In genomic region chr9:130020618-130021017, GRCh38 we compare ENCODE assay signal across 16 cellular contexts. TPM values are rescaled to one million over a fixed set of nuclear protein-coding genes. Genes with fewer than 3 reads are reported as not detected.
DNase-seq lines count a peak whose midpoint lies in the region; ATAC-seq and TF ChIP-seq lines count a peak whose summit lies in the region.
"Had no signal": no experiment of that assay in that cellular context is flagged by ENCODE, and none has a peak within 500 bp of the region (broad histone marks: within the 10 kb centered on the region; RNA-seq: fewer than 3 reads in every experiment).

No MANE protein-coding gene starts in this region.

- H3K4me3 ChIP-seq in gastroesophageal sphincter = no peak overlapping the region
- H3K4me3 ChIP-seq in stomach smooth muscle (ENCODE audit: low read length in 2 of 2) = no peak overlapping the region
- H3K4me3 ChIP-seq: HAP-1 had no signal

- POLR2A ChIA-PET in activated CD8-positive, alpha-beta T cell treated with anti-CD3 and anti-CD28 coated beads for 36 hours (lab: Charles Lee) = interaction anchor here (1.1 to 2.1 kb wide), 5 partner anchors 12 to 134 kb away, joined by 3 to 6 read pairs (median 4); no protein-coding TSS in a partner anchor

- H3K36me3 ChIP-seq in gastroesophageal sphincter (no peaks in the 10 kb centered on the region), stomach smooth muscle (ENCODE audit: control insufficient read depth in 2 of 2, insufficient read depth in 2 of 2, low read length in 2 of 2) (no peaks in the 10 kb centered on the region)
- H3K36me3 ChIP-seq: HAP-1 had no signal

- H3K4me1 Mint-ChIP-seq in T-helper 1 cell treated with Interleukin-12 subunit alpha and Interleukin-12 subunit beta and Interleukin-4 antibody, amounts not matched to agents 30 μg/mL and 1 μg/mL, for 36 hours (ENCODE audit: low read depth) = peaks cover 44% of the 10 kb centered on the region
- H3K4me1 Mint-ChIP-seq in activated CD8-positive, alpha-beta T cell treated with anti-CD3 and anti-CD28 coated beads for 36 hours (ENCODE audit: low read depth) = peaks cover 85% of the 10 kb centered on the region

- WGBS in gastroesophageal sphincter (ENCODE audit: low coverage in 1 of 2), 2 donors = 13 to 30% methylated on average over 7 of the region's 7 CpGs

- intact Hi-C loops in activated CD8-positive, alpha-beta T cell treated with anti-CD3 and anti-CD28 coated beads for 36 hours (cut with micrococcal nuclease) = no loop called here

- no peak for TF ChIP-seq CTCF in activated CD8-positive, alpha-beta T cell treated with anti-CD3 and anti-CD28 coated beads for 36 hours (IDR thresholded peaks at IDR 0.05)
- TF ChIP-seq CTCF in gastroesophageal sphincter (IDR thresholded peaks at IDR 0.05) = no peak

- H3K27ac Mint-ChIP-seq in T-helper 1 cell treated with Interleukin-12 subunit alpha and Interleukin-12 subunit beta and Interleukin-4 antibody, amounts not matched to agents 30 μg/mL and 1 μg/mL, for 36 hours = peak overlapping the region; percentile 52
- peak overlapping the region; percentile 99 for H3K27ac Mint-ChIP-seq in activated CD8-positive, alpha-beta T cell treated with anti-CD3 and anti-CD28 coated beads for 36 hours

- peaks cover 25% of the 10 kb centered on the region for H3K36me3 Mint-ChIP-seq in T-helper 1 cell treated with Interleukin-12 subunit alpha and Interleukin-12 subunit beta and Interleukin-4 antibody, amounts not matched to agents 30 μg/mL and 1 μg/mL, for 36 hours (ENCODE audit: low read depth)
- peaks cover 74% of the 10 kb centered on the region for H3K36me3 Mint-ChIP-seq in activated CD8-positive, alpha-beta T cell treated with anti-CD3 and anti-CD28 coated beads for 36 hours (ENCODE audit: low read depth)

- H3K27me3 Mint-ChIP-seq in T-helper 1 cell treated with Interleukin-12 subunit alpha and Interleukin-12 subunit beta and Interleukin-4 antibody, amounts not matched to agents 30 μg/mL and 1 μg/mL, for 36 hours (ENCODE audit: low read depth) = no peaks in the 10 kb centered on the region
- no peaks in the 10 kb centered on the region for H3K27me3 Mint-ChIP-seq in activated CD8-positive, alpha-beta T cell treated with anti-CD3 and anti-CD28 coated beads for 36 hours

- peaks cover 10% of the 10 kb centered on the region for H3K9me3 Mint-ChIP-seq in T-helper 1 cell treated with Interleukin-12 subunit alpha and Interleukin-12 subunit beta and Interleukin-4 antibody, amounts not matched to agents 30 μg/mL and 1 μg/mL, for 36 hours
- peaks cover 8% of the 10 kb centered on the region for H3K9me3 Mint-ChIP-seq in activated CD8-positive, alpha-beta T cell treated with anti-CD3 and anti-CD28 coated beads for 36 hours

- TF ChIP-seq POLR2A in gastroesophageal sphincter (IDR thresholded peaks at IDR 0.05) = no peak

- no peak overlapping the region for H3K9ac ChIP-seq in stomach smooth muscle (ENCODE audit: low read length in 2 of 2)

- peak overlapping the region; percentile 75 to 99 (median 97) for H3K27ac ChIP-seq in gastroesophageal sphincter
- peak overlapping the region; percentile 42 for H3K27ac ChIP-seq in stomach smooth muscle (ENCODE audit: low read length)
- H3K27ac ChIP-seq: 22Rv1 had no signal

- no peak for ATAC-seq in activated CD8-positive, alpha-beta T cell treated with anti-CD3 and anti-CD28 coated beads for 36 hours
- ATAC-seq in gastroesophageal sphincter = no peak
- no peak for ATAC-seq in HG02610 (IDR thresholded peaks at IDR 0.05; ENCODE audit: unreplicated experiment)
- ATAC-seq in GM19395 (IDR thresholded peaks at IDR 0.05; ENCODE audit: unreplicated experiment) = no peak

- H3K4me1 ChIP-seq in gastroesophageal sphincter (peaks cover 17 to 95% (median 20%) of the 10 kb centered on the region in 3 donors), stomach smooth muscle (ENCODE audit: control insufficient read depth, insufficient read depth, low read length) (peaks cover 23% of the 10 kb centered on the region)

- no peaks in the 10 kb centered on the region for H3K9me3 ChIP-seq in gastroesophageal sphincter
- no peaks in the 10 kb centered on the region for H3K9me3 ChIP-seq in stomach smooth muscle (ENCODE audit: control insufficient read depth in 2 of 2, low read length in 2 of 2)
- H3K9me3 ChIP-seq: HAP-1 had no signal

- DNase-seq in T-helper 1 cell = no peak
- no peak for DNase-seq in activated CD8-positive, alpha-beta T cell treated with anti-CD3 and anti-CD28 coated beads for 36 hours
- DNase-seq in central memory CD4-positive, alpha-beta T cell = no peak
- DNase-seq: cerebellar nuclear complex; KBM-7; NCI-H187; NK-92 treated with Interleukin-12 subunit alpha and Interleukin-12 subunit beta, amount 100 ng/mL, for 24 hours; occipital lobe; stimulated activated CD4-positive, alpha-beta T cell treated with anti-CD3 and anti-CD28 coated beads, Interleukin-15, amount 100 ng/mL, for 24 hours had no signal

- CTCF ChIA-PET in activated CD8-positive, alpha-beta T cell treated with anti-CD3 and anti-CD28 coated beads for 36 hours (lab: Charles Lee) = interaction anchor here (1.5 kb wide), 1 partner anchor 8 kb away, joined by 4 read pairs; no protein-coding TSS in a partner anchor

- TF ChIP-seq EP300 in gastroesophageal sphincter (IDR thresholded peaks at IDR 0.05) = no peak

- H3K27me3 ChIP-seq in gastroesophageal sphincter (no peaks in the 10 kb centered on the region), stomach smooth muscle (ENCODE audit: control insufficient read depth in 1 of 2, insufficient read depth in 2 of 2, low read length in 2 of 2) (no peaks in the 10 kb centered on the region)

- H3K4me3 Mint-ChIP-seq in T-helper 1 cell treated with Interleukin-12 subunit alpha and Interleukin-12 subunit beta and Interleukin-4 antibody, amounts not matched to agents 30 μg/mL and 1 μg/mL, for 36 hours = no peak overlapping the region
- H3K4me3 Mint-ChIP-seq in activated CD8-positive, alpha-beta T cell treated with anti-CD3 and anti-CD28 coated beads for 36 hours = no peak overlapping the region

RNA-seq across cellular contexts. Expression of gene FNBP1, which starts 22.4 kb away (rescaled TPM):
- 100 to 1,000 TPM; 266 to 268 TPM for total RNA-seq in activated CD8-positive, alpha-beta T cell treated with anti-CD3 and anti-CD28 coated beads for 36 hours
- 100 to 1,000 TPM; 119 to 343 (median 188) TPM for total RNA-seq in gastroesophageal sphincter

RNA-seq across cellular contexts. Expression of gene GPR107, which starts 33.1 kb away (rescaled TPM):
- 10 to 100 TPM; 18.2 to 19.0 TPM for total RNA-seq in activated CD8-positive, alpha-beta T cell treated with anti-CD3 and anti-CD28 coated beads for 36 hours
- 10 to 100 TPM; 24.2 to 38.4 (median 30.4) TPM for total RNA-seq in gastroesophageal sphincter
